In genomic region chr6:32519117-32519909, GRCh38 we compare ENCODE assay signal across 1 cellular context.
TF ChIP-seq lines count a peak whose summit lies in the region.

No MANE protein-coding gene starts in this region.

TF ChIP-seq in HEK293, 187 proteins besides CTCF, POLR2A, EP300 and RAD21 (continued from another document):
- TF ChIP-seq ZNF16 (tag by site-specific recombination; IDR thresholded peaks at IDR 0.05; ENCODE audit: low read depth), result no peak
- TF ChIP-seq BCL6B (tag by site-specific recombination; IDR thresholded peaks at IDR 0.05), result no peak
- no peak for TF ChIP-seq SP3 (tag by site-specific recombination; IDR thresholded peaks at IDR 0.05)
- no peak for TF ChIP-seq INSM2 (tag by site-specific recombination; IDR thresholded peaks at IDR 0.05)
- TF ChIP-seq SP7 (tag by site-specific recombination; IDR thresholded peaks at IDR 0.05), result peak; percentile 59
- no peak for TF ChIP-seq ZNF157 (tag by site-specific recombination; IDR thresholded peaks at IDR 0.05)
- no peak for TF ChIP-seq ZNF10 (tag by site-specific recombination; IDR thresholded peaks at IDR 0.05)
- no peak for TF ChIP-seq ZSCAN16 (tag by site-specific recombination; IDR thresholded peaks at IDR 0.05)
- no peak for TF ChIP-seq ZNF76 (tag by site-specific recombination; IDR thresholded peaks at IDR 0.05; ENCODE audit: borderline replicate concordance, low read depth)
- TF ChIP-seq ZNF791 (tag by site-specific recombination; IDR thresholded peaks at IDR 0.05), result no peak
TF ChIP-seq in HEK293: peak in this region for 21.
